12 cellular contexts compared by ENCODE assay signal in the genomic region with DNA sequence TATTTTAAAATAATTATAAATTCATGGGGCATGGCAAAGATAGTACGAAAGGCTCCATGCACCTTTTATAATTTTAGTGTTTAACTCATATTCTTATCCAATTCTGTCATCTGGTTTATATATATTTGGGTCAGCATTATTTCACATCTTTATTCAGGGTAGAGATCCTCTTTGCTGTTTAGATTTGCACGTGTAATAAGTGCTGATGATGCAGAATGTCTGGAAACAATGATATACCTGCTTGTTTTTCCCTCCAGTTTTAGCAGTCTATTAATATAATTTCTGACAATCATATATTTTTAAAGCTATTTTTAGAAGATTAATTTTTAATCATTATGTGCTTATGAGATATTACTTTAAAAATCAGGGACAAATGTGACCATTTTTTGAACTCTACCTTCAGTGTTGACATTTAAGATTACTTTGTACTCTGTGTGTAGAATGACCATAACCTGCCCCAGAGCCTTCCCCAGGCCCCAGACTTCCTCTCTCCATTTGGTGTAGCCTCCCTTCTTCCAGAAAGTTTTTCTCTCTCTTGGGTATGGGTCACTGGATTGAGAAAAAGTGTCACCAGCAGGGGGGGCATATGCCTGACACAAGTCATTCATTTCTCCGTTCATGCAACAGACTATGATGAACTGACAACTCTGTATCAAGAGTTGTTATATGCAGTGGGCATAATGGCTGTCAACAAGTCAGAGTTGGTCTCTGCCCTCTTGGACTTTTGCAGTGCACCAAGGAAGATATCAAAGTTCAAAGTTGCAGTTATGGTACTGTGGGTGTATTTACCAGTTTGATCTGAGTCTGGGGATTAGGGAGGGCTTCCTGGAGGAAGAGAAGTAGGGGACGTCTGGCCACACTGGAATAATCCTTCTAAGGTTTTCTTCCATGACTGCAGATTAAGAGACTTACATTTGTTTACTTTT.
DNase-seq lines count a peak whose midpoint lies in the region; ATAC-seq, FAIRE-seq and TF ChIP-seq lines count a peak whose summit lies in the region.
"Had no signal": no experiment of that assay in that cellular context is flagged by ENCODE, and none has a peak within 500 bp of the region (broad histone marks: within the 10 kb centered on the region; RNA-seq: fewer than 3 reads in every experiment).

No MANE protein-coding gene starts in this region.

- H3F3A ChIP-seq in OCI-LY1 (ENCODE audit: insufficient read depth, low read length) (no peaks in the 10 kb centered on the region), PC-9 (ENCODE audit: insufficient read depth, low read depth) (no peaks in the 10 kb centered on the region)

- POLR2A ChIA-PET in PC-9 (lab: Charles Lee; ENCODE audit: unreplicated experiment): no interaction called here

- H3K27me3 ChIP-seq in cardiac muscle cell (no peaks in the 10 kb centered on the region), OCI-LY1 (ENCODE audit: insufficient read depth, low read length) (no peaks in the 10 kb centered on the region), PC-9 (ENCODE audit: insufficient read depth, low read depth) (no peaks in the 10 kb centered on the region)

- CTCF ChIA-PET in PC-9 (lab: Charles Lee): interaction anchor here (0.6 to 0.7 kb wide), 2 partner anchors 228 to 352 kb away, joined by 3 to 4 read pairs; no protein-coding TSS in a partner anchor

- intact Hi-C loops in Right ventricle myocardium inferior (cut with DNase I): no loop called here
- intact Hi-C loops in PC-9 (cut with micrococcal nuclease; ENCODE audit: unreplicated experiment): no loop called here

- ATAC-seq in Right ventricle myocardium inferior (no peak), HG03442 (IDR thresholded peaks at IDR 0.05; ENCODE audit: unreplicated experiment) (no peak)
- ATAC-seq: lower lobe of right lung had no signal

- BruUV-seq in PC-9 (replicated peaks; lab: Mats Ljungman, UMichigan): no TSS peak

- TF ChIP-seq CTCF in cardiac muscle cell (IDR thresholded peaks at IDR 0.05; ENCODE audit: low read depth, low read length): peak; percentile 34
- TF ChIP-seq CTCF in OCI-LY1 (IDR thresholded peaks at IDR 0.05; ENCODE audit: low read length): peak; percentile 66
- TF ChIP-seq CTCF in fibroblast of mammary gland (conservative IDR thresholded peaks at IDR 0.05; ENCODE audit: control insufficient read depth, insufficient read depth, low read depth, low read length): peak; percentile 11
- no peak; the same call in 1 of the 2 replicates for TF ChIP-seq CTCF in PC-9 (conservative IDR thresholded peaks at IDR 0.05)

- H3K79me2 ChIP-seq in OCI-LY1 (ENCODE audit: insufficient read depth, low read length) (no peaks in the 10 kb centered on the region), PC-9 (ENCODE audit: low read depth) (no peaks in the 10 kb centered on the region)

- H3K9ac ChIP-seq in OCI-LY1 (ENCODE audit: low read length): no peak overlapping the region

- H3K27ac ChIP-seq in cardiac muscle cell: no peak overlapping the region
- H3K27ac ChIP-seq in OCI-LY1 (ENCODE audit: low read depth, low read length, poor library complexity, severe bottlenecking): no peak overlapping the region
- no peak overlapping the region for H3K27ac ChIP-seq in PC-9
- H3K27ac ChIP-seq: lower lobe of right lung, thoracic aorta had no signal

- H3K9me3 ChIP-seq in cardiac muscle cell (ENCODE audit: low read depth) (no peaks in the 10 kb centered on the region), OCI-LY1 (ENCODE audit: low read length) (no peaks in the 10 kb centered on the region), PC-9 (ENCODE audit: insufficient read depth, low read depth) (no peaks in the 10 kb centered on the region)
- H3K9me3 ChIP-seq: lower lobe of right lung, thoracic aorta had no signal

- H4K20me1 ChIP-seq in OCI-LY1 (ENCODE audit: insufficient read depth, low read length) (no peaks in the 10 kb centered on the region), PC-9 (ENCODE audit: insufficient read depth) (no peaks in the 10 kb centered on the region)

- no peak for DNase-seq in cardiac muscle cell (ENCODE audit: low read depth in 1 of 2, low spot score in 1 of 2)
- no peak for DNase-seq in Right ventricle myocardium inferior (ENCODE audit: missing footprints)
- DNase-seq in fibroblast of mammary gland (ENCODE audit: low read depth): no peak
- DNase-seq in urothelium cell line (ENCODE audit: low spot score): peak; percentile 24
- no peak for DNase-seq in PC-9
- no peak for DNase-seq in H4 (ENCODE audit: low spot score)
- DNase-seq: effector CD8-positive, alpha-beta T cell; EL; lower lobe of right lung had no signal

- H3K4me1 ChIP-seq in cardiac muscle cell (ENCODE audit: low read depth): no peaks in the 10 kb centered on the region
- peaks cover 9% of the 10 kb centered on the region for H3K4me1 ChIP-seq in OCI-LY1 (ENCODE audit: insufficient read depth, low read length, severe bottlenecking)
- no peaks in the 10 kb centered on the region; the same call in 1 of the 2 replicates for H3K4me1 ChIP-seq in PC-9 (replicated peaks; ENCODE audit: insufficient read depth)
- H3K4me1 ChIP-seq: lower lobe of right lung had no signal

- no peak overlapping the region for H3K4me2 ChIP-seq in OCI-LY1 (ENCODE audit: low read length)
- H3K4me2 ChIP-seq in PC-9: no peak overlapping the region

- no peak for FAIRE-seq in urothelium cell line (lab: Jason Lieb, UNC)

- H2AFZ ChIP-seq in OCI-LY1 (ENCODE audit: low read length) (no peak overlapping the region), PC-9 (no peak overlapping the region)

- H3K36me3 ChIP-seq in cardiac muscle cell (peaks cover 4% of the 10 kb centered on the region), OCI-LY1 (ENCODE audit: insufficient read depth, low read length) (peaks cover 4% of the 10 kb centered on the region; the same call in 1 of the 2 replicates), PC-9 (ENCODE audit: low read depth) (no peaks in the 10 kb centered on the region)
- H3K36me3 ChIP-seq: lower lobe of right lung, thoracic aorta had no signal

- no peaks in the 10 kb centered on the region for H3K9me2 ChIP-seq in OCI-LY1 (ENCODE audit: low read depth, low read length)
- H3K9me2 ChIP-seq in PC-9 (ENCODE audit: insufficient read depth): no peaks in the 10 kb centered on the region

- no peak overlapping the region for H3K4me3 ChIP-seq in cardiac muscle cell
- H3K4me3 ChIP-seq in OCI-LY1 (ENCODE audit: low read depth, low read length, poor library complexity, severe bottlenecking): no peak overlapping the region
- H3K4me3 ChIP-seq in fibroblast of mammary gland (ENCODE audit: control insufficient read depth, low read depth, low read length): no peak overlapping the region
- H3K4me3 ChIP-seq in PC-9: no peak overlapping the region
- H3K4me3 ChIP-seq: lower lobe of right lung, thoracic aorta had no signal
